In the genomic region with DNA sequence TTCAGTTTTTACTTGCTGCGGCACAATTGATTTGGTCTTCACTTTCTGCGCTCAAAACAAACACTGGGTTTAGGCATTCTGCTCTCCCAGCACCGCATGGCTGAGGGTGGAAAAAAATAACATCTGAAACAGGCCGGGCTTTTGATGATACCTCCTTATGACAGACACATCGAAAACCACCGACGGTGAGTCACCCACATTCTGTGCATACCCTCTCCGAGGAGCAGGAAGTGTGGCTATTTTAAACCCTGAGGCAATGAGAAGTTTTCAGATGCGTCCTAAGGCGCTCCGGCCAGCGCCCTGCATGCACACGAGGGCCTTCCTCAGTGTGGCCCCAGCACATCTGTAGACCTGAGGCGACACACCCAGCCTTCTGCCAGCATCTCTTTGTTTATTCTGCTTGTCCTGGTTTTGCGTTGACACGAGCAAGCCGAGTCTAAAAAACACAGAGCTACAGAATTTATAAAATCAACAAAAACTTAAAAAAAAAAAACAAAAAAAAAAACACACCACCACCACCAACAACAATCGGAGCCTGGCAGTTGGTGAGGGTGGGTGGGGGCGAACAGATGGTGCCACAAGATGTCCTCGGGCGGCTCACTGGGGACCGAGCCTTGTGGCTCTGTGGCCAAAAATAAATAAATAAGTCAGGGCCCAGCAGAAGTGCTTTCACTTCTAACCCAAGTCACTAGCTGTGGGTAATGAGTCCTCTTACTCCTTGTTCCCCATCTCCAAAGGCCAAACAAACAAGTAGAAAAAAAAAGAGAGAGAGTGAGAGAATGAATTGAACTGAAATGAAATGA, we compare ENCODE assay signal across 1 cellular context.
TF ChIP-seq lines count a peak whose summit lies in the region.

No MANE protein-coding gene starts in this region.

TF ChIP-seq in GM23338, 12 proteins besides CTCF, POLR2A, EP300 and RAD21 (continued from another document):
- TF ChIP-seq, protein P1, sequence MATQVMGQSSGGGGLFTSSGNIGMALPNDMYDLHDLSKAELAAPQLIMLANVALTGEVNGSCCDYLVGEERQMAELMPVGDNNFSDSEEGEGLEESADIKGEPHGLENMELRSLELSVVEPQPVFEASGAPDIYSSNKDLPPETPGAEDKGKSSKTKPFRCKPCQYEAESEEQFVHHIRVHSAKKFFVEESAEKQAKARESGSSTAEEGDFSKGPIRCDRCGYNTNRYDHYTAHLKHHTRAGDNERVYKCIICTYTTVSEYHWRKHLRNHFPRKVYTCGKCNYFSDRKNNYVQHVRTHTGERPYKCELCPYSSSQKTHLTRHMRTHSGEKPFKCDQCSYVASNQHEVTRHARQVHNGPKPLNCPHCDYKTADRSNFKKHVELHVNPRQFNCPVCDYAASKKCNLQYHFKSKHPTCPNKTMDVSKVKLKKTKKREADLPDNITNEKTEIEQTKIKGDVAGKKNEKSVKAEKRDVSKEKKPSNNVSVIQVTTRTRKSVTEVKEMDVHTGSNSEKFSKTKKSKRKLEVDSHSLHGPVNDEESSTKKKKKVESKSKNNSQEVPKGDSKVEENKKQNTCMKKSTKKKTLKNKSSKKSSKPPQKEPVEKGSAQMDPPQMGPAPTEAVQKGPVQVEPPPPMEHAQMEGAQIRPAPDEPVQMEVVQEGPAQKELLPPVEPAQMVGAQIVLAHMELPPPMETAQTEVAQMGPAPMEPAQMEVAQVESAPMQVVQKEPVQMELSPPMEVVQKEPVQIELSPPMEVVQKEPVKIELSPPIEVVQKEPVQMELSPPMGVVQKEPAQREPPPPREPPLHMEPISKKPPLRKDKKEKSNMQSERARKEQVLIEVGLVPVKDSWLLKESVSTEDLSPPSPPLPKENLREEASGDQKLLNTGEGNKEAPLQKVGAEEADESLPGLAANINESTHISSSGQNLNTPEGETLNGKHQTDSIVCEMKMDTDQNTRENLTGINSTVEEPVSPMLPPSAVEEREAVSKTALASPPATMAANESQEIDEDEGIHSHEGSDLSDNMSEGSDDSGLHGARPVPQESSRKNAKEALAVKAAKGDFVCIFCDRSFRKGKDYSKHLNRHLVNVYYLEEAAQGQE (IDR thresholded peaks at IDR 0.05; ENCODE audit: unreplicated experiment), result no peak
- TF ChIP-seq ZNF114 (CRISPR knock-in tag; IDR thresholded peaks at IDR 0.05) (no peak), ZNF331 (CRISPR knock-in tag; IDR thresholded peaks at IDR 0.05; ENCODE audit: low read depth) (no peak), STAT1 (IDR thresholded peaks at IDR 0.05; ENCODE audit: unreplicated experiment) (no peak), JUNB (IDR thresholded peaks at IDR 0.05; ENCODE audit: unreplicated experiment) (no peak), POLR2AphosphoS5 (IDR thresholded peaks at IDR 0.05; ENCODE audit: low read depth) (no peak)
- TF ChIP-seq, protein P2, sequence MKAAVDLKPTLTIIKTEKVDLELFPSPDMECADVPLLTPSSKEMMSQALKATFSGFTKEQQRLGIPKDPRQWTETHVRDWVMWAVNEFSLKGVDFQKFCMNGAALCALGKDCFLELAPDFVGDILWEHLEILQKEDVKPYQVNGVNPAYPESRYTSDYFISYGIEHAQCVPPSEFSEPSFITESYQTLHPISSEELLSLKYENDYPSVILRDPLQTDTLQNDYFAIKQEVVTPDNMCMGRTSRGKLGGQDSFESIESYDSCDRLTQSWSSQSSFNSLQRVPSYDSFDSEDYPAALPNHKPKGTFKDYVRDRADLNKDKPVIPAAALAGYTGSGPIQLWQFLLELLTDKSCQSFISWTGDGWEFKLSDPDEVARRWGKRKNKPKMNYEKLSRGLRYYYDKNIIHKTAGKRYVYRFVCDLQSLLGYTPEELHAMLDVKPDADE (IDR thresholded peaks at IDR 0.05), result no peak; the same call in 1 of the 2 replicates
